8 cellular contexts compared by ENCODE assay signal in genomic region chr1:44842763-44843655, GRCh38. TPM values are rescaled to one million over a fixed set of nuclear protein-coding genes. Genes with fewer than 3 reads are reported as not detected.
A peak's percentile ranks its signal among the peaks of the same experiment; 100 is the strongest.
DNase-seq lines count a peak whose midpoint lies in the region; ATAC-seq, FAIRE-seq and TF ChIP-seq lines count a peak whose summit lies in the region.

Gene PTCH2, minus strand, starts transcription at chr1:44843253. Its CDS starts 321 bp downstream, at chr1:44842932.

- no peak for ATAC-seq in HG03565 (IDR thresholded peaks at IDR 0.05; ENCODE audit: unreplicated experiment)

- H3K27me3 ChIP-seq in HUES64 (ENCODE audit: insufficient read depth, low read length) (peaks cover 19% of the 10 kb centered on the region), SJCRH30 (no peaks in the 10 kb centered on the region), keratinocyte (ENCODE audit: control insufficient read depth, extremely low read depth, insufficient read depth, low read length) (no peaks in the 10 kb centered on the region)

- H3K9me3 ChIP-seq in HUES64 (ENCODE audit: insufficient read depth, low read depth, low read length) (no peaks in the 10 kb centered on the region), SJCRH30 (replicated peaks) (no peaks in the 10 kb centered on the region), keratinocyte (ENCODE audit: control insufficient read depth, low read depth, low read length) (no peaks in the 10 kb centered on the region)

- no peaks in the 10 kb centered on the region for H3K79me2 ChIP-seq in keratinocyte (ENCODE audit: control insufficient read depth, insufficient read depth, low read length)

- H3K36me3 ChIP-seq in HUES64 (ENCODE audit: insufficient read depth, low read length) (no peaks in the 10 kb centered on the region), SJCRH30 (no peaks in the 10 kb centered on the region), keratinocyte (ENCODE audit: control insufficient read depth in 2 of 2, extremely low read depth in 1 of 2, insufficient read depth in 2 of 2, low read length in 2 of 2) (no peaks in the 10 kb centered on the region)

- DNase-seq in D721Med (ENCODE audit: insufficient read length, low spot score) (peak; percentile 90), SJCRH30 (peak; percentile 95 to 98), keratinocyte (ENCODE audit: low read depth, low spot score) (no peak), NAMALWA (ENCODE audit: low spot score) (no peak)
- peak; percentile 55 for DNase-seq in stimulated activated CD8-positive, alpha-beta memory T cell treated with anti-CD3 and anti-CD28 coated beads, Interleukin-4, amount 100 ng/mL, for 48 hours

- H2AFZ ChIP-seq in keratinocyte (ENCODE audit: control insufficient read depth, low read length), result peak within 1 kb of the TSS; percentile 62

- dilution Hi-C loops in keratinocyte (cut with MboI; ENCODE audit: extremely low pct_ligation_motif_present, low sequenced_read_pairs), result no loop called here

- H3K4me1 ChIP-seq in HUES64 (ENCODE audit: insufficient read depth, low read length) (no peaks in the 10 kb centered on the region), SJCRH30 (peaks cover 9% of the 10 kb centered on the region), keratinocyte (ENCODE audit: control insufficient read depth, extremely low read depth, insufficient read depth, low read length) (peaks cover 3% of the 10 kb centered on the region)

- H3K4me3 ChIP-seq in HUES64 (ENCODE audit: low read length) (peak within 1 kb of the TSS; percentile 69), SJCRH30 (peak within 1 kb of the TSS; percentile 62), keratinocyte (ENCODE audit: control insufficient read depth in 2 of 3, extremely low read depth in 1 of 3, insufficient read depth in 2 of 3, low read depth in 1 of 3, low read length in 3 of 3) (peak within 1 kb of the TSS; percentile 35 to 49 (median 46))

- TF ChIP-seq CTCF in D721Med (IDR thresholded peaks at IDR 0.05; ENCODE audit: insufficient read depth, missing control alignments) (no peak), keratinocyte (optimal IDR thresholded peaks at IDR 0.05 in 1 of 3, IDR thresholded peaks at IDR 0.05 in 1 of 3, conservative IDR thresholded peaks at IDR 0.05 in 1 of 3; ENCODE audit: extremely low read depth in 1 of 3, insufficient read depth in 2 of 3, low read length in 3 of 3) (no peak)

- H3K9ac ChIP-seq in HUES64 (ENCODE audit: low read depth, low read length) (peak within 1 kb of the TSS; percentile 54; the same call in 1 of the 2 replicates), keratinocyte (ENCODE audit: control insufficient read depth, extremely low read depth, insufficient read depth, low read length) (peak within 1 kb of the TSS; percentile 54)

- H3K27ac ChIP-seq in HUES64 (ENCODE audit: low read depth, low read length) (no peak within 1 kb of the TSS), SJCRH30 (no peak within 1 kb of the TSS; the same call in 1 of the 2 replicates), cingulate gyrus (ENCODE audit: low read depth, low read length) (peak within 1 kb of the TSS; percentile 39), keratinocyte (ENCODE audit: control insufficient read depth, insufficient read depth, low read length) (no peak within 1 kb of the TSS)

- no peaks in the 10 kb centered on the region for H4K20me1 ChIP-seq in keratinocyte (ENCODE audit: control insufficient read depth, extremely low read depth, insufficient read depth, low read length)

- WGBS in HUES64, result 2% methylated on average over 75 of the region's 75 CpGs

- H3K4me2 ChIP-seq in keratinocyte (ENCODE audit: control insufficient read depth, extremely low read depth, insufficient read depth, low read depth, low read length), result peak within 1 kb of the TSS; percentile 77

- FAIRE-seq in D721Med (lab: Jason Lieb, UNC) (no peak), keratinocyte (lab: Jason Lieb, UNC) (no peak)

- H3K9me1 ChIP-seq in keratinocyte (ENCODE audit: control insufficient read depth, extremely low read depth, insufficient read depth, low read length), result no peaks in the 10 kb centered on the region

RNA-seq across cellular contexts. Expression of gene PTCH2, which starts in this region (rescaled TPM):
- 21.5 TPM for polyA plus RNA-seq in HUES64 (2013, experiment 1 of 2)
- polyA plus RNA-seq in HUES64 (2013, experiment 2 of 2), result 19.6 TPM
- total RNA-seq in SJCRH30 (2014; rRNA removed; shearing (Covaris generic)), result 1.3 and 1.8 TPM in 2 replicates
- 0.01 to 0.19 TPM (median 0.03 TPM) in 3 replicates for polyA plus RNA-seq in keratinocyte
- not detected for polyA plus RNA-seq in keratinocyte (2011; ENCODE audit: low read depth)
- 0.04 TPM in 1 of 2 replicates, not detected in the other for polyA plus RNA-seq in keratinocyte (2011; cell fraction: cytosol; rRNA removed)
- polyA plus RNA-seq in keratinocyte (2011; cell fraction: nucleus; rRNA removed), result 0.60 and 0.67 TPM in 2 replicates
- polyA plus RNA-seq in keratinocyte (2012; ENCODE audit: low replicate concordance), result 0.02 and 0.32 TPM in 2 replicates
- polyA minus RNA-seq in keratinocyte, result 0.10 to 0.16 TPM (median 0.13 TPM) in 3 replicates
- 1.9 TPM for polyA minus RNA-seq in keratinocyte (2011; cell fraction: cytosol; rRNA and poly(A)+ RNA removed)
- 0.11 and 0.31 TPM in 2 replicates for polyA minus RNA-seq in keratinocyte (2011; cell fraction: nucleus; rRNA and poly(A)+ RNA removed)

Comparison
In these comparisons a context has a peak if more than half of its experiments do, and no peak if none do; other contexts are left out.
1. DNase-seq: peak in D721Med (single experiment), SJCRH30 (2 of 2) and stimulated activated CD8-positive, alpha-beta memory T cell treated with anti-CD3 and anti-CD28 coated beads, Interleukin-4, amount 100 ng/mL, for 48 hours (single experiment); none in keratinocyte (single experiment) and NAMALWA (single experiment).
2. Peak in every context shown above with its lines, with median percentiles within 50 percentile points of each other: H3K4me3 ChIP-seq.